Comparison of ENCODE assay signal across 8 cellular contexts in the genomic region with DNA sequence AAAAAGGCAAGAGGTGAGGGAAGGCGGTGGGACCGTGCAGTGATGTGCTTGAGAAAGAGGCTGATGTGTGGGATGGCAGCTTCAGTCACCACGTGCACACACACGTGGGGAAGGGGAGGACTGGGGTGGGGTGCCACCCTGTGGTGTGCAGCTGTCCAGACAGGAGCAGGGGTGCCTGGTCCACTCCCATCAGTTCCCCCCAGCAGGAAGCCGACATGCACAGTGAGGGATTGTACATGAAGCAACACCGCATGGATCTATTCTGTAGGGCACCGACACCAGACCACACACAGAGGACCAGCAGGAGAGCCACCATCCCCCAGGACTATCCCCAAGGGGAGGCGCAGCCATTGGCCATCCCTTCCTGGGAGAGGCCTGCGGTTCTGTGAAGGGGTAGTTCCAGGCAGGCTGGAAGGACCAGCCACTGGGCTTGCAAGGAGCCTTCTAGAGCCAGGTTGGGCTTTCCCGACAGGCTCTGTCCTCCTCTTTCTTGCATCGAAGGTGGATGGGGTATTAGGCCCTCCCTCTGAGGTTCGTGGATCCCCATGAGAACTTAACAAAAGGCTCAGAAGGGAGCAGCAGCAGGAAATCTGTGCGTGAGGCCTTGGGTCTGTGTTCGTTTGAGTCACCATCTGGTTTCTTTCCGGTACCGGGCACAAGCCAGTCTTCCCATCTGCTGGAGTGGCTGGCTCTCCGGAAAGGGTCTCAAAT. TPM values are rescaled to one million over a fixed set of nuclear protein-coding genes. Genes with fewer than 3 reads are reported as not detected.
DNase-seq lines count a peak whose midpoint lies in the region; ATAC-seq and TF ChIP-seq lines count a peak whose summit lies in the region.

No MANE protein-coding gene starts in this region.

- POLR2A ChIA-PET in AG04449 (lab: Yijun Ruan, JAX) (interaction anchor here (1.1 to 1.5 kb wide), 3 partner anchors 59 to 119 kb away, joined by 3 to 4 read pairs (median 3); a partner anchor contains a TSS), HEK293T (lab: Yijun Ruan, JAX) (interaction anchor here (0.9 to 1.0 kb wide), 4 partner anchors 12 to 259 kb away, joined by 3 to 4 read pairs (median 4); no protein-coding TSS in a partner anchor)

- no peaks in the 10 kb centered on the region for H3K27me3 ChIP-seq in GM23248 (replicated peaks; ENCODE audit: insufficient read depth)

- in situ Hi-C loops in GM23248 (cut with MboI): no loop called here

- H3K4me3 Mint-ChIP-seq in memory B cell: no peak overlapping the region

- H3K79me2 ChIP-seq in GM23248 (ENCODE audit: insufficient read depth): no peaks in the 10 kb centered on the region

- H3K4me1 ChIP-seq in GM23248 (ENCODE audit: insufficient read depth): peaks cover 22% of the 10 kb centered on the region

- CTCF ChIA-PET in AG04449 (lab: Yijun Ruan, JAX): interaction anchor here (0.6 to 13.2 kb wide), 31 partner anchors 10 to 421 kb away, joined by 3 to 181 read pairs (median 3); a partner anchor contains a TSS
- CTCF ChIA-PET in HEK293T (lab: Yijun Ruan, JAX): interaction anchor here (0.6 to 1.7 kb wide), 11 partner anchors 10 to 128 kb away, joined by 3 to 13 read pairs (median 4); no protein-coding TSS in a partner anchor

- H3K4me2 ChIP-seq in GM23248 (ENCODE audit: unreplicated experiment): peak overlapping the region; percentile 66

- H3K9me3 Mint-ChIP-seq in memory B cell: no peaks in the 10 kb centered on the region

- peak; percentile 29 for ATAC-seq in memory B cell (ENCODE audit: low read depth)
- ATAC-seq in GM18868 (IDR thresholded peaks at IDR 0.05; ENCODE audit: unreplicated experiment): no peak
- no peak for ATAC-seq in HG02759 (IDR thresholded peaks at IDR 0.05; ENCODE audit: unreplicated experiment)

- no peaks in the 10 kb centered on the region for H3K36me3 ChIP-seq in GM23248 (ENCODE audit: low read depth)

- no peak for TF ChIP-seq CTCF in AG04449 (IDR thresholded peaks at IDR 0.05; ENCODE audit: insufficient read depth, low read length, missing control alignments)

- H3K4me3 ChIP-seq in AG04449 (ENCODE audit: low read depth, low read length) (no peak overlapping the region), GM23248 (no peak overlapping the region)

- H3K4me1 Mint-ChIP-seq in memory B cell: peaks cover 15% of the 10 kb centered on the region

- no peaks in the 10 kb centered on the region for H3K9me3 ChIP-seq in GM23248 (ENCODE audit: low read depth)

- no peaks in the 10 kb centered on the region for H3K9me2 ChIP-seq in GM23248 (ENCODE audit: insufficient read depth)

- WGBS in GM23248 (ENCODE audit: low coverage in 1 of 2, low lambda C conversion rate in 2 of 2, missing lambda C conversion rate in 2 of 2), 2 experiments: 58 to 62% methylated on average over 17 of the region's 17 CpGs

- no peaks in the 10 kb centered on the region for H4K20me1 ChIP-seq in GM23248 (ENCODE audit: insufficient read depth)

- DNase-seq in AG04449 (ENCODE audit: low read depth, low spot score): peak; percentile 31
- peak; percentile 74 for DNase-seq in GM23248
- peak; percentile 62 for DNase-seq in amniotic epithelial cell (ENCODE audit: low read depth)
- no peak for DNase-seq in memory B cell (ENCODE audit: low spot score in 2 of 2)
- DNase-seq in HEK293T (ENCODE audit: extremely low spot score): no peak
- DNase-seq in DMS79 treated with DMSO at 0.1 percent for 48 hours (lab: John Stamatoyannopoulos, UW): no peak

- peak overlapping the region; percentile 60 for H3K9ac ChIP-seq in GM23248

- peak overlapping the region; percentile 10; the same call in 1 of the 2 replicates for H3K27ac ChIP-seq in GM23248

- peaks cover 21% of the 10 kb centered on the region for H3K27me3 Mint-ChIP-seq in memory B cell

- peaks cover 23% of the 10 kb centered on the region for H3F3A ChIP-seq in GM23248 (ENCODE audit: insufficient read depth)

- no peak overlapping the region for H3K27ac Mint-ChIP-seq in memory B cell

- no peaks in the 10 kb centered on the region for H3K36me3 Mint-ChIP-seq in memory B cell

- peak overlapping the region; percentile 62 for H2AFZ ChIP-seq in GM23248

TF ChIP-seq in HEK293T, 16 proteins besides CTCF, POLR2A, EP300 and RAD21:
- TF ChIP-seq BHLHE40 (IDR thresholded peaks at IDR 0.05; ENCODE audit: borderline replicate concordance): no peak
- no peak for TF ChIP-seq NFRKB (IDR thresholded peaks at IDR 0.05)
- no peak for TF ChIP-seq FOXK2 (IDR thresholded peaks at IDR 0.05)
- TF ChIP-seq ARNT (IDR thresholded peaks at IDR 0.05): no peak
- no peak for TF ChIP-seq LEF1 (IDR thresholded peaks at IDR 0.05; ENCODE audit: borderline replicate concordance)
- no peak for TF ChIP-seq L3MBTL2 (conservative IDR thresholded peaks at IDR 0.05)
- no peak for TF ChIP-seq FOXM1 (IDR thresholded peaks at IDR 0.05; ENCODE audit: borderline replicate concordance)
- no peak for TF ChIP-seq SUZ12 (IDR thresholded peaks at IDR 0.05)
- no peak for TF ChIP-seq TARDBP (IDR thresholded peaks at IDR 0.05)
- TF ChIP-seq ZNF384 (IDR thresholded peaks at IDR 0.05): no peak
- no peak for TF ChIP-seq CTBP1 (IDR thresholded peaks at IDR 0.05; ENCODE audit: borderline replicate concordance)
- TF ChIP-seq FOXA1 (IDR thresholded peaks at IDR 0.05): no peak
- TF ChIP-seq, protein P1, sequence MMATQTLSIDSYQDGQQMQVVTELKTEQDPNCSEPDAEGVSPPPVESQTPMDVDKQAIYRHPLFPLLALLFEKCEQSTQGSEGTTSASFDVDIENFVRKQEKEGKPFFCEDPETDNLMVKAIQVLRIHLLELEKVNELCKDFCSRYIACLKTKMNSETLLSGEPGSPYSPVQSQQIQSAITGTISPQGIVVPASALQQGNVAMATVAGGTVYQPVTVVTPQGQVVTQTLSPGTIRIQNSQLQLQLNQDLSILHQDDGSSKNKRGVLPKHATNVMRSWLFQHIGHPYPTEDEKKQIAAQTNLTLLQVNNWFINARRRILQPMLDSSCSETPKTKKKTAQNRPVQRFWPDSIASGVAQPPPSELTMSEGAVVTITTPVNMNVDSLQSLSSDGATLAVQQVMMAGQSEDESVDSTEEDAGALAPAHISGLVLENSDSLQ (IDR thresholded peaks at IDR 0.05): no peak
- no peak for TF ChIP-seq ELF4 (IDR thresholded peaks at IDR 0.05)
- no peak for TF ChIP-seq HDGF (IDR thresholded peaks at IDR 0.05; ENCODE audit: borderline replicate concordance)
- no peak for TF ChIP-seq SP1 (IDR thresholded peaks at IDR 0.05)

RNA-seq across cellular contexts. Expression of a gene that starts 59.7 kb away (rescaled TPM):
- 4.6 and 6.9 TPM in 2 replicates for total RNA-seq in GM23248 (2014; rRNA removed; shearing (Covaris generic))
- polyA plus RNA-seq in GM23248 (2016; fragmentation: Nextera tagmentation; extraction: Ambion mirVana): 2.1 and 2.4 TPM in 2 replicates

Comparison
In these comparisons a context has a peak if more than half of its experiments do, and no peak if none do; other contexts are left out.
1. DNase-seq: peak in AG04449 (single experiment), GM23248 (single experiment) and amniotic epithelial cell (single experiment); none in memory B cell (0 of 2), HEK293T (single experiment) and DMS79 treated with DMSO at 0.1 percent for 48 hours (single experiment).